Comparison of ENCODE assay signal across 8 cellular contexts in the genomic region with DNA sequence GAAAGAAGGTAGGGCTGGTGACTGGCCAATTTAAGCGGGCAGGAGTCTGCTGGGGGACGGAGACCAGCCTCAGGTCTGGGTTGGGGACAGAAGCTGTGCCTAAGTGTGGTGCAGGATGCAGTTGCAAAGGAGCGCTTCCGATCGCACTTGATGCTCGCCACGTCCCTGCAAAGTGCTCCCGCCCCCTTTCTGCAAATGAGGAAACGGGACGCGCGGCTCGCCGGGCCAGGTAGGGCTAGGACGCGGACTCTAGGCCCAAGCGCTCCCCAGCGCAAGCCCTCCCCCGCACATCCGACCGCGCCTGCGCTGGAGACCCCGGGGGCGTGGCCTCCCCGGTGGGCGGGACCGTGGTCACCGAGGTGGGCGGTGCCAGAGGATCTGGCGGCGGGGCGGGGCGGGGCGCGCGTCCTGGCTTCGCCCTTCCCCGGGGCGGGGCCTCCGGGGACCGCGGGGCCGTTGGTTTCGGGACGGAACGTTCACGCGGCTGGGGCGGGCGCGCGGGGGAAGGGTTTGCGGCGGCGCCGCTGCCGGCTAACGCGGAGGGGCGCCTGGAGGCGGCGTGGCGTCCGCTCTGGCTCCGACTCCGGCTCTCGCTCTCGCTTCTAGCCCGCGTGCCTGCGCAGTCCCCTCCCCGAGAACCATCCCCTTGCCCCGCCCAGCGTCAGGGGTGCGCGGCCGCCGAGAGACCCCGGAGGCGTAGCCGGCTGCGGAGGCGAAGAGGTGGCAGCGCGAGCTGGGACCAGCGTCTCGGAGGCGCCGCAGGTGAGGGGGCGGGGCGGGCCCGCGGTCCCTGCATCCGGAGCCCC. TPM values are rescaled to one million over a fixed set of nuclear protein-coding genes. Genes with fewer than 3 reads are reported as not detected.
DNase-seq lines count a peak whose midpoint lies in the region; ATAC-seq and TF ChIP-seq lines count a peak whose summit lies in the region.

FAM118A (plus strand) TSS at position 513 of the 806 bp plus-strand sequence. CDS start 12,446 bp downstream, outside the sequence.

- POLR2A ChIA-PET in activated CD4-positive, alpha-beta memory T cell treated with anti-CD3 and anti-CD28 coated beads for 36 hours (lab: Charles Lee): interaction anchor here (1.0 to 1.3 kb wide), 2 partner anchors 8 to 10 kb away, joined by 3 read pairs; no protein-coding TSS in a partner anchor

- H3K4me3 ChIP-seq in right lobe of liver: peak within 1 kb of the TSS; percentile 89 to 95 (median 93)

- WGBS in right lobe of liver (ENCODE audit: insufficient coverage, low coverage, low lambda C conversion rate, missing lambda C conversion rate): under 1% methylated on average over 13 of the region's 95 CpGs

- no peaks in the 10 kb centered on the region for H3K27me3 ChIP-seq in right lobe of liver

- no peaks in the 10 kb centered on the region for H3K36me3 Mint-ChIP-seq in activated CD4-positive, alpha-beta memory T cell treated with anti-CD3 and anti-CD28 coated beads for 36 hours

- H3K9me3 ChIP-seq in right lobe of liver: no peaks in the 10 kb centered on the region

- H3K27me3 Mint-ChIP-seq in activated CD4-positive, alpha-beta memory T cell treated with anti-CD3 and anti-CD28 coated beads for 36 hours: no peaks in the 10 kb centered on the region

- H3K27ac Mint-ChIP-seq in activated CD4-positive, alpha-beta memory T cell treated with anti-CD3 and anti-CD28 coated beads for 36 hours: peak within 1 kb of the TSS; percentile 92

- DNase-seq in CD1c-positive myeloid dendritic cell (ENCODE audit: extremely low spot score) (peak; percentile 96), NCI-H748 treated with DMSO at 0.1 percent for 48 hours (lab: John Stamatoyannopoulos, UW) (peak; percentile 84), dermis microvascular lymphatic vessel endothelial cell (ENCODE audit: low read depth in 2 of 2) (peak; percentile 78 to 90), right lobe of liver (peak; percentile 96)
- DNase-seq in activated CD4-positive, alpha-beta memory T cell treated with anti-CD3 and anti-CD28 coated beads for 36 hours: peak; percentile 97
- peak; percentile 95 for DNase-seq in stimulated activated CD4-positive, alpha-beta T cell treated with anti-CD3 and anti-CD28 coated beads, Interleukin-4, amount 100 ng/mL, for 24 hours

- peak within 1 kb of the TSS; percentile 83 for H3K4me3 Mint-ChIP-seq in activated CD4-positive, alpha-beta memory T cell treated with anti-CD3 and anti-CD28 coated beads for 36 hours

- H3K4me1 ChIP-seq in right lobe of liver: peaks cover 0 to 11% (median 3%) of the 10 kb centered on the region in 4 donors

- ATAC-seq in GM19395 (IDR thresholded peaks at IDR 0.05; ENCODE audit: unreplicated experiment) (peak; percentile 74), HG03558 (IDR thresholded peaks at IDR 0.05; ENCODE audit: extremely low read depth, unreplicated experiment) (peak; percentile 49), right lobe of liver (peak; percentile 93 to 97 (median 94))

- peak within 1 kb of the TSS; percentile 77 to 79 (median 79) for H3K27ac ChIP-seq in right lobe of liver

- peak in 1 of 4 donors; percentile 4 for TF ChIP-seq CTCF in right lobe of liver (IDR thresholded peaks at IDR 0.05)

- no peaks in the 10 kb centered on the region for H3K9me3 Mint-ChIP-seq in activated CD4-positive, alpha-beta memory T cell treated with anti-CD3 and anti-CD28 coated beads for 36 hours

- no peaks in the 10 kb centered on the region for H3K36me3 ChIP-seq in right lobe of liver

- peak; percentile 81 for TF ChIP-seq POLR2A in right lobe of liver (IDR thresholded peaks at IDR 0.05)

- peaks cover 44% of the 10 kb centered on the region for H3K4me1 Mint-ChIP-seq in activated CD4-positive, alpha-beta memory T cell treated with anti-CD3 and anti-CD28 coated beads for 36 hours (ENCODE audit: low read depth)

- CTCF ChIA-PET in activated CD4-positive, alpha-beta memory T cell treated with anti-CD3 and anti-CD28 coated beads for 36 hours (lab: Charles Lee): no interaction called here

- intact Hi-C loops in activated CD4-positive, alpha-beta memory T cell treated with anti-CD3 and anti-CD28 coated beads for 36 hours (cut with micrococcal nuclease): loop anchor here (1.0 to 2.0 kb wide), 3 partner anchors 9 to 69 kb away; partner anchors contain the start of gene KIAA0930
- intact Hi-C loops in right lobe of liver (cut with DNase I): no loop called here

RNA-seq across cellular contexts. Expression of gene FAM118A, which starts in this region (rescaled TPM):
- total RNA-seq in activated CD4-positive, alpha-beta memory T cell treated with anti-CD3 and anti-CD28 coated beads for 36 hours: 10 to 100 TPM; 55.0 to 56.5 TPM
- 9.0 and 25.2 TPM in 2 replicates for total RNA-seq in dermis microvascular lymphatic vessel endothelial cell
- total RNA-seq in right lobe of liver: 10 to 100 TPM in 4 of 6 experiments, 1 to 10 TPM in 2; 5.6 to 43.0 (median 17.3) TPM

Comparison
In these comparisons a context has a peak if more than half of its experiments do, and no peak if none do; other contexts are left out.
1. Peak in every context shown above with its lines: DNase-seq, ATAC-seq, H3K4me3 ChIP-seq and H3K27ac ChIP-seq.